In genomic region chr4:5852806-5853205, GRCh38 we compare ENCODE assay signal across 17 cellular contexts. TPM values are rescaled to one million over a fixed set of nuclear protein-coding genes. Genes with fewer than 3 reads are reported as not detected.
DNase-seq lines count a peak whose midpoint lies in the region; ATAC-seq lines count a peak whose summit lies in the region.
"Had no signal": no experiment of that assay in that cellular context is flagged by ENCODE, and none has a peak within 500 bp of the region (broad histone marks: within the 10 kb centered on the region; RNA-seq: fewer than 3 reads in every experiment).

No MANE protein-coding gene starts in this region.

- peaks cover 21 to 50% of the 10 kb centered on the region in 2 experiments for H3K27me3 ChIP-seq in mesenchymal stem cell (ENCODE audit: control insufficient read depth in 1 of 2, insufficient read depth in 1 of 2, low read length in 2 of 2)

- no peaks in the 10 kb centered on the region for H3K36me3 ChIP-seq in mesenchymal stem cell (ENCODE audit: control insufficient read depth in 1 of 2, insufficient read depth in 2 of 2, low read depth in 1 of 2, low read length in 2 of 2)

- H2BK12ac ChIP-seq in mesenchymal stem cell (ENCODE audit: low read length in 2 of 2), result no peak overlapping the region

- no peaks in the 10 kb centered on the region for H3K79me1 ChIP-seq in mesenchymal stem cell (replicated peaks; ENCODE audit: low read length, poor library complexity, severe bottlenecking)

- peak overlapping the region; percentile 70 for H2BK15ac ChIP-seq in mesenchymal stem cell (ENCODE audit: low read depth, poor library complexity, severe bottlenecking)

- DNase-seq in DMS 273 (lab: John Stamatoyannopoulos, UW; ENCODE audit: unreplicated experiment), result peak; percentile 45
- DNase-seq in DMS 273 treated with DMSO at 0.1 percent for 48 hours (lab: John Stamatoyannopoulos, UW), result no peak
- DNase-seq in NCI-H82 treated with DMSO at 0.1 percent for 48 hours (lab: John Stamatoyannopoulos, UW; ENCODE audit: unreplicated experiment), result peak; percentile 87
- no peak for DNase-seq in mesenchymal stem cell
- DNase-seq in nucleus accumbens (lab: John Stamatoyannopoulos, UW), result no peak
- DNase-seq: CD8-positive, alpha-beta T cell; COR-L47; DMS79; GM23248; H7; IMR-90; KBM-7 had no signal

- no peak overlapping the region for H2AFZ ChIP-seq in mesenchymal stem cell (ENCODE audit: low read depth, low read length)
- H2AFZ ChIP-seq: GM23248 had no signal

- no peak overlapping the region for H3K14ac ChIP-seq in mesenchymal stem cell (ENCODE audit: low read length in 2 of 2)

- no peak for ATAC-seq in GM18502 (IDR thresholded peaks at IDR 0.05; ENCODE audit: poor library complexity, unreplicated experiment)
- no peak for ATAC-seq in HG03442 (IDR thresholded peaks at IDR 0.05; ENCODE audit: unreplicated experiment)
- ATAC-seq: CD8-positive, alpha-beta T cell; GM12878 had no signal

- H3K4me3 ChIP-seq in mesenchymal stem cell (ENCODE audit: insufficient read depth in 1 of 2, low read depth in 1 of 2, low read length in 2 of 2), result no peak overlapping the region
- H3K4me3 ChIP-seq: GM12878, GM23248 had no signal

- no peak overlapping the region for H2BK120ac ChIP-seq in mesenchymal stem cell (ENCODE audit: low read depth, low read length)

- no peaks in the 10 kb centered on the region for H3K4me1 ChIP-seq in mesenchymal stem cell (ENCODE audit: control insufficient read depth, insufficient read depth, low read depth, low read length)

- no peak overlapping the region for H3K4me2 ChIP-seq in mesenchymal stem cell (ENCODE audit: low read length, poor library complexity, severe bottlenecking)

- no peak overlapping the region for H3K23ac ChIP-seq in mesenchymal stem cell (ENCODE audit: low read length in 2 of 2)

- no peak overlapping the region for H2AK5ac ChIP-seq in mesenchymal stem cell (ENCODE audit: low read length, severe bottlenecking)

- H3K9ac ChIP-seq in mesenchymal stem cell (ENCODE audit: low read length), result no peak overlapping the region
- H3K9ac ChIP-seq: GM23248 had no signal

- H3K27ac ChIP-seq in mesenchymal stem cell (ENCODE audit: low read length, poor library complexity, severe bottlenecking), result no peak overlapping the region
- H3K27ac ChIP-seq: 22Rv1, GM23248 had no signal

- 91% methylated on average over 6 of the region's 6 CpGs for WGBS in mesenchymal stem cell

- no peak overlapping the region for H4K91ac ChIP-seq in mesenchymal stem cell (ENCODE audit: low read length)

- H3K4ac ChIP-seq in mesenchymal stem cell (ENCODE audit: low read depth in 1 of 2, low read length in 2 of 2), result no peak overlapping the region

- H3K9me3 ChIP-seq in mesenchymal stem cell (ENCODE audit: control insufficient read depth, low read length), result no peaks in the 10 kb centered on the region

- no peak overlapping the region for H4K8ac ChIP-seq in mesenchymal stem cell (ENCODE audit: low read length)

- no peak overlapping the region for H3K18ac ChIP-seq in mesenchymal stem cell (ENCODE audit: low read depth in 1 of 2, low read length in 2 of 2)

- H2BK5ac ChIP-seq in mesenchymal stem cell (ENCODE audit: low read depth, low read length, poor library complexity, severe bottlenecking), result no peak overlapping the region

RNA-seq across cellular contexts. Expression of gene CRMP1, which starts 40.1 kb away (rescaled TPM):
- 16.9 TPM for polyA plus RNA-seq in mesenchymal stem cell (2013, experiment 1 of 2)
- 16.6 TPM for polyA plus RNA-seq in mesenchymal stem cell (2013, experiment 2 of 2)
- polyA plus RNA-seq: CD14-positive monocyte had no signal

Comparison
In these comparisons a context has a peak if more than half of its experiments do, and no peak if none do; other contexts are left out.
1. DNase-seq: peak in DMS 273 (single experiment) and NCI-H82 treated with DMSO at 0.1 percent for 48 hours (single experiment); none in DMS 273 treated with DMSO at 0.1 percent for 48 hours (single experiment), mesenchymal stem cell (single experiment) and nucleus accumbens (0 of 56).